8 cellular contexts compared by ENCODE assay signal in the genomic region with DNA sequence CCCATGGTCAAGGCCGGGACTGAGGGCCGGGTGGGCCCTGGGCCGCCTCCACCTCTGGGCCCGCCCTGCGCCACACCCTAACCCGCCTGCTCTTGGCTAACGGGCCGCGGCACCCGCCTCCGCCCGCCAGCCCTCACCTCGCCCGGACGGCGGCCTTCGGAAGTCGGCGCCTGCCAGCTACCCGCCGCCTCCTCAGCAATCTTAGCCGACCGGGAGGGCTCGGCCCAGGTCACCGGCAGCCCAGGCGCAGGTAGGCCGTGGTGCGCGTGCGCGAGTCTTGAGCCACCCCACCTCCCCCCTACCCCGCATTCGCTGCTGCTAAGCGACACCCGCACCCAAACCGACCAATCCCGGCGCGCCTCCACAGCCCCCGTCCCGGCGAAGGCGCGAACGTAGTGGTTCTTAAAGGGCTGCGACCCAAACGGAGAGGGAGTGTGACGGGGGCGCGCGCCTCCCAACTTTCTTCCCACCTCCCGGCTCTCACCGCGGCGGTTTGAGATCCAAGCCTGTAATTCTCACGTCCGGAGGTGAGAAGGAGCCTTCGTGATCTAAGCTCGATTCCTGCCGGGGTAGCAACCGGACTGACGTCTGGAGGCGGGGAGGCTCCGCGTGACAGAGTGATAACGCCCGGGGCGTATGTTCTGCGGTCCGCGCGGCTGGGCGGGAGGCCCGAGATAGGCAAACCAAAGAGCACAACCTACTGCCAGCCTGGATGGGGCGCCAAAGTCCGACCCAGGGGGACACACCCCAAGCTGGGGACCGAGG. TPM values are rescaled to one million over a fixed set of nuclear protein-coding genes. Genes with fewer than 3 reads are reported as not detected.
DNase-seq lines count a peak whose midpoint lies in the region; TF ChIP-seq lines count a peak whose summit lies in the region.

A gene with protein sequence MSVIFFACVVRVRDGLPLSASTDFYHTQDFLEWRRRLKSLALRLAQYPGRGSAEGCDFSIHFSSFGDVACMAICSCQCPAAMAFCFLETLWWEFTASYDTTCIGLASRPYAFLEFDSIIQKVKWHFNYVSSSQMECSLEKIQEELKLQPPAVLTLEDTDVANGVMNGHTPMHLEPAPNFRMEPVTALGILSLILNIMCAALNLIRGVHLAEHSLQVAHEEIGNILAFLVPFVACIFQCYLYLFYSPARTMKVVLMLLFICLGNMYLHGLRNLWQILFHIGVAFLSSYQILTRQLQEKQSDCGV (minus strand): TSS at position 259 of the 765 bp plus-strand sequence. CDS start 12,921 bp downstream, outside the sequence.

- TF ChIP-seq CTCF in MM.1S (IDR thresholded peaks at IDR 0.05; ENCODE audit: low read length) (peak; percentile 70), neutrophil (IDR thresholded peaks at IDR 0.05) (peak; percentile 21)

- peak within 1 kb of the TSS; percentile 96 for H3K9ac ChIP-seq in MM.1S (ENCODE audit: low read length)

- no peaks in the 10 kb centered on the region; the same call in 1 of the 2 replicates for H3K9me3 ChIP-seq in HAP-1
- no peaks in the 10 kb centered on the region for H3K9me3 ChIP-seq in MM.1S (replicated peaks; ENCODE audit: insufficient read depth, low read length)
- H3K9me3 ChIP-seq in SJCRH30 (replicated peaks) = no peaks in the 10 kb centered on the region
- no peaks in the 10 kb centered on the region for H3K9me3 ChIP-seq in neutrophil

- H3K4me1 ChIP-seq in HAP-1 (peaks cover 12% of the 10 kb centered on the region), MM.1S (ENCODE audit: low read length) (peaks cover 19% of the 10 kb centered on the region), SJCRH30 (no peaks in the 10 kb centered on the region), neutrophil (ENCODE audit: control insufficient read depth in 1 of 2, insufficient read depth in 1 of 2, low read depth in 1 of 2, low read length in 1 of 2) (peaks cover 17 to 21% of the 10 kb centered on the region in 2 experiments)

- H3F3A ChIP-seq in MM.1S (ENCODE audit: insufficient read depth, low read length) = peaks cover 19% of the 10 kb centered on the region

- DNase-seq in GDM1 (lab: John Stamatoyannopoulos, UW) = peak; percentile 89
- DNase-seq in HAP-1 (ENCODE audit: low spot score in 2 of 2) = peak; percentile 98 to 100
- DNase-seq in MM.1S = peak; percentile 97
- peak; percentile 91 for DNase-seq in SJCRH30
- DNase-seq in activated naive CD4-positive, alpha-beta T cell (lab: John Stamatoyannopoulos, UW) = peak; percentile 88 to 93 (median 90)
- DNase-seq in foreskin melanocyte = peak; percentile 89
- DNase-seq in substantia nigra (lab: John Stamatoyannopoulos, UW) = peak; percentile 69 to 99 (median 93)

- in situ Hi-C loops in HAP-1 (cut with MboI; ENCODE audit: low sequenced_read_pairs) = no loop called here

- H3K27me3 ChIP-seq in HAP-1 (ENCODE audit: low read depth) = no peaks in the 10 kb centered on the region
- H3K27me3 ChIP-seq in MM.1S (replicated peaks; ENCODE audit: insufficient read depth, low read length) = no peaks in the 10 kb centered on the region
- no peaks in the 10 kb centered on the region for H3K27me3 ChIP-seq in SJCRH30
- no peaks in the 10 kb centered on the region for H3K27me3 ChIP-seq in neutrophil

- peaks cover 8% of the 10 kb centered on the region; the same call in 1 of the 2 replicates for H3K36me3 ChIP-seq in HAP-1 (replicated peaks)
- no peaks in the 10 kb centered on the region for H3K36me3 ChIP-seq in MM.1S (replicated peaks; ENCODE audit: insufficient read depth, low read length)
- no peaks in the 10 kb centered on the region for H3K36me3 ChIP-seq in SJCRH30
- H3K36me3 ChIP-seq in neutrophil = no peaks in the 10 kb centered on the region

- no peaks in the 10 kb centered on the region for H4K20me1 ChIP-seq in MM.1S (ENCODE audit: insufficient read depth, low read length)

- H3K27ac ChIP-seq in MM.1S (ENCODE audit: low read length) (peak within 1 kb of the TSS; percentile 99), SJCRH30 (peak within 1 kb of the TSS; percentile 78), neutrophil (peak within 1 kb of the TSS; percentile 84), substantia nigra (ENCODE audit: low read depth, low read length, poor library complexity, severe bottlenecking) (peak within 1 kb of the TSS; percentile 82)

- H3K4me2 ChIP-seq in MM.1S (ENCODE audit: low read depth, low read length) = peak within 1 kb of the TSS; percentile 84

- H3K9me2 ChIP-seq in MM.1S (replicated peaks; ENCODE audit: insufficient read depth, low read length) = no peaks in the 10 kb centered on the region

- H3K4me3 ChIP-seq in HAP-1 (peak within 1 kb of the TSS; percentile 57), MM.1S (ENCODE audit: low read length) (peak within 1 kb of the TSS; percentile 94), SJCRH30 (peak within 1 kb of the TSS; percentile 99), neutrophil (ENCODE audit: low read depth in 1 of 2, low read length in 1 of 2) (peak within 1 kb of the TSS; percentile 73 to 90)

- peak within 1 kb of the TSS; percentile 90 for H2AFZ ChIP-seq in MM.1S (ENCODE audit: low read length)

- peaks cover 53% of the 10 kb centered on the region for H3K79me2 ChIP-seq in MM.1S (ENCODE audit: low read length)

RNA-seq across cellular contexts. Expression of the gene that starts here (rescaled TPM):
- total RNA-seq in SJCRH30 (2014; rRNA removed; shearing (Covaris generic)) = 24.8 and 27.2 TPM in 2 replicates

Comparison
In these comparisons a context has a peak if more than half of its experiments do, and no peak if none do; other contexts are left out.
1. Peak in every context shown above with its lines: DNase-seq, H3K4me3 ChIP-seq and H3K27ac ChIP-seq.